In the genomic region with DNA sequence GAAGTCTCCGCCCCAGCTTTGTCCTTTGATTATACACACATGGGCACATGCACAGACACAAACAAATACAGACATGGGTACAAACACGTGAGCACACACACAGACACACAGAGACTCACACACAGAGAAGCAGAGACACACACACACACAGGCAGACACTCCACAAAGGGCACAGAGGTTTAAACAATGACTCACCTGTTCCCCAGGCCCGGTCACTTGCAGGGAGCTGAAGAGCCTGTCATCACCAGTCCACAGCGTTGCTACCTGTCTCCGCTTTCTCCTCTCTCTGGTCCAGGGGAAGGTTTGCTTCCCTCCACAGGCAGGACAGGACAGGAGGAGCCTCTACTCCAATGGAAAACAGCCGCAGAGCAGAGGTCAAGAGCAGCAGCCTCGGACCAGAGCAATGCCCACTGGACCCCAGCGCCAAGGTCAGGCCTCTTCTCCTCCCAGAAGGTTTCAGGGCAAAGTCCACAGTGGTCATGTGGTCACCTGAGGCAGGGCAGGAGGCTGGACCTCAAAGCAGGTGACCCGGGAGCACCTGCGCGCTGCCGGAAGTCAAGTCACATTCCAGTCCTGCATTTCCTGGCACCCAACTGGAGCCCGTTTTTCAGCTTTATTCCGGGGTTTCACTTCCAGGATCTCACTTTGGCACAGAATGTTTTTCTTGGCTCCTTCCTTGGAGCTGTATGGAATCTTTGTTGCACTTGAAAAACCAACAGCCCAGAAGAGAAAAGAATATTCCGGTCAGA, we compare ENCODE assay signal across 8 cellular contexts. TPM values are rescaled to one million over a fixed set of nuclear protein-coding genes. Genes with fewer than 3 reads are reported as not detected.
DNase-seq lines count a peak whose midpoint lies in the region; ATAC-seq and TF ChIP-seq lines count a peak whose summit lies in the region.

A gene with protein sequence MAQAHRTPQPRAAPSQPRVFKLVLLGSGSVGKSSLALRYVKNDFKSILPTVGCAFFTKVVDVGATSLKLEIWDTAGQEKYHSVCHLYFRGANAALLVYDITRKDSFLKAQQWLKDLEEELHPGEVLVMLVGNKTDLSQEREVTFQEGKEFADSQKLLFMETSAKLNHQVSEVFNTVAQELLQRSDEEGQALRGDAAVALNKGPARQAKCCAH (minus strand): TSS at position 463 of the 749 bp plus-strand sequence. CDS start 4,580 bp downstream, outside the sequence.

- H3K4me1 Mint-ChIP-seq in immature natural killer cell = no peaks in the 10 kb centered on the region

- H3K27me3 ChIP-seq in H7 (ENCODE audit: control insufficient read depth, insufficient read depth, low read length) = no peaks in the 10 kb centered on the region
- H3K27me3 ChIP-seq in left ventricle myocardium inferior (ENCODE audit: low read depth) = no peaks in the 10 kb centered on the region
- H3K27me3 ChIP-seq in gastrocnemius medialis = no peaks in the 10 kb centered on the region

- no peaks in the 10 kb centered on the region for H3K9me3 Mint-ChIP-seq in immature natural killer cell

- ATAC-seq in gastrocnemius medialis = peak; percentile 31 to 77
- no peak for ATAC-seq in GM21390 (IDR thresholded peaks at IDR 0.05; ENCODE audit: unreplicated experiment)

- H3K27me3 Mint-ChIP-seq in immature natural killer cell (ENCODE audit: low read depth in 3 of 3) = peaks cover 0 to 3% (median 2%) of the 10 kb centered on the region in 3 donors

- H3K4me3 Mint-ChIP-seq in immature natural killer cell = no peak within 1 kb of the TSS

- H3K36me3 Mint-ChIP-seq in immature natural killer cell = no peaks in the 10 kb centered on the region

- H3K27ac ChIP-seq in left ventricle myocardium inferior (replicated peaks) = peak within 1 kb of the TSS; percentile 30
- H3K27ac ChIP-seq in gastrocnemius medialis = no peak within 1 kb of the TSS

- intact Hi-C loops in left ventricle myocardium inferior (cut with micrococcal nuclease) (no loop called here), gastrocnemius medialis (cut with DNase I; ENCODE audit: low total_unique reads) (no loop called here)

- no peaks in the 10 kb centered on the region; the same call in none of the 2 replicates for H3K36me3 ChIP-seq in H7 (replicated peaks; ENCODE audit: control insufficient read depth, insufficient read depth, low read length)
- no peaks in the 10 kb centered on the region for H3K36me3 ChIP-seq in left ventricle myocardium inferior
- H3K36me3 ChIP-seq in gastrocnemius medialis = no peaks in the 10 kb centered on the region

- TF ChIP-seq CTCF in left ventricle myocardium inferior (IDR thresholded peaks at IDR 0.05; ENCODE audit: borderline replicate concordance) (no peak), gastrocnemius medialis (IDR thresholded peaks at IDR 0.05 in 4 of 5, conservative IDR thresholded peaks at IDR 0.05 in 1 of 5) (no peak)

- no peak for DNase-seq in H7
- peak; percentile 49 for DNase-seq in RPMI7951 (ENCODE audit: low read depth)
- no peak for DNase-seq in left ventricle myocardium inferior
- peak in 1 of 2 donors; percentile 46 for DNase-seq in gastrocnemius medialis
- DNase-seq in HPDE6-E6E7 (ENCODE audit: extremely low spot score) = no peak
- DNase-seq in immature natural killer cell = no peak
- DNase-seq in mesenteric fat pad (ENCODE audit: low spot score) = no peak

- H3K9me3 ChIP-seq in left ventricle myocardium inferior (replicated peaks) (no peaks in the 10 kb centered on the region), gastrocnemius medialis (no peaks in the 10 kb centered on the region)

- peaks cover 31% of the 10 kb centered on the region for H3K4me1 ChIP-seq in left ventricle myocardium inferior
- H3K4me1 ChIP-seq in gastrocnemius medialis = peaks cover 14 to 15% of the 10 kb centered on the region in 2 donors

- no peak for TF ChIP-seq POLR2A in gastrocnemius medialis (IDR thresholded peaks at IDR 0.05)

- in situ Hi-C loops in gastrocnemius medialis (cut with MboI; ENCODE audit: low sequenced_read_pairs in 4 of 4) = loop anchor here in 1 of 4 donors (10.0 kb wide), 2 partner anchors 64 to 154 kb away; no protein-coding TSS in a partner anchor

- H3K27ac Mint-ChIP-seq in immature natural killer cell = no peak within 1 kb of the TSS

- peak within 1 kb of the TSS; percentile 51 for H3K4me3 ChIP-seq in H7 (ENCODE audit: insufficient read depth, low read depth, low read length)
- H3K4me3 ChIP-seq in left ventricle myocardium inferior = no peak within 1 kb of the TSS
- no peak within 1 kb of the TSS for H3K4me3 ChIP-seq in gastrocnemius medialis

RNA-seq across cellular contexts. Expression of the gene that starts here (rescaled TPM):
- 23.3 and 25.5 TPM in 2 replicates for total RNA-seq in H7 (2014; rRNA removed; shearing (Covaris generic))
- total RNA-seq in RPMI7951 (2014; rRNA removed; shearing (Covaris generic)) = 3.6 and 4.5 TPM in 2 replicates
- total RNA-seq in left ventricle myocardium inferior (4.5 TPM), gastrocnemius medialis (1 to 10 TPM in 1 of 4 donors, under 1 TPM in 1, not detected in 2; 0.42 to 1.3 TPM), mesenteric fat pad (0.87 TPM)
- not detected for polyA plus RNA-seq in immature natural killer cell
